ENCODE assay signal across 8 cellular contexts in genomic region chr6:43634702-43635303, GRCh38. TPM values are rescaled to one million over a fixed set of nuclear protein-coding genes. Genes with fewer than 3 reads are reported as not detected.
DNase-seq lines count a peak whose midpoint lies in the region; ATAC-seq lines count a peak whose summit lies in the region.

No MANE protein-coding gene starts in this region.

- peak overlapping the region; percentile 94 for H3K27ac Mint-ChIP-seq in activated CD8-positive, alpha-beta memory T cell treated with anti-CD3 and anti-CD28 coated beads, Interleukin-2, amount 10 ng/mL, durations not matched to agents 7 days and 5 days
- H3K27ac Mint-ChIP-seq in immature natural killer cell, result peak overlapping the region; percentile 90 to 97 (median 95)
- H3K27ac Mint-ChIP-seq in stimulated activated naive B cell treated with anti-CD40 and anti-IgM and Interleukin-4, amounts not matched to agents 10 μg/mL and 1 μg/mL and 100 μg/mL, for 72 hours, result no peak overlapping the region

- H3K9me3 ChIP-seq in SK-N-MC (ENCODE audit: low read depth, low read length), result no peaks in the 10 kb centered on the region

- H3K4me3 Mint-ChIP-seq in activated CD8-positive, alpha-beta memory T cell treated with anti-CD3 and anti-CD28 coated beads, Interleukin-2, amount 10 ng/mL, durations not matched to agents 7 days and 5 days, result peak overlapping the region; percentile 96
- H3K4me3 Mint-ChIP-seq in immature natural killer cell, result peak overlapping the region; percentile 96 to 100 (median 99)
- peak overlapping the region; percentile 94 to 99 for H3K4me3 Mint-ChIP-seq in stimulated activated naive B cell treated with anti-CD40 and anti-IgM and Interleukin-4, amounts not matched to agents 10 μg/mL and 1 μg/mL and 100 μg/mL, for 72 hours

- peaks cover 31% of the 10 kb centered on the region for H3K36me3 Mint-ChIP-seq in activated CD8-positive, alpha-beta memory T cell treated with anti-CD3 and anti-CD28 coated beads, Interleukin-2, amount 10 ng/mL, durations not matched to agents 7 days and 5 days
- H3K36me3 Mint-ChIP-seq in immature natural killer cell, result peaks cover 4 to 10% (median 6%) of the 10 kb centered on the region in 3 donors
- peaks cover 8 to 21% of the 10 kb centered on the region in 2 donors for H3K36me3 Mint-ChIP-seq in stimulated activated naive B cell treated with anti-CD40 and anti-IgM and Interleukin-4, amounts not matched to agents 10 μg/mL and 1 μg/mL and 100 μg/mL, for 72 hours

- peak overlapping the region; percentile 92 for H3K9ac ChIP-seq in SK-N-MC (ENCODE audit: insufficient read length)

- ATAC-seq in activated CD8-positive, alpha-beta memory T cell treated with anti-CD3 and anti-CD28 coated beads, Interleukin-2, amount 10 ng/mL, durations not matched to agents 7 days and 5 days, result no peak
- no peak for ATAC-seq in stimulated activated naive B cell treated with anti-CD40 and anti-IgM and Interleukin-4, amounts not matched to agents 10 μg/mL and 1 μg/mL and 100 μg/mL, for 72 hours (replicated peaks)
- ATAC-seq in HG03039 (IDR thresholded peaks at IDR 0.05; ENCODE audit: unreplicated experiment) (no peak), GM21619 (IDR thresholded peaks at IDR 0.05; ENCODE audit: unreplicated experiment) (no peak)

- no peak overlapping the region for H3K4me3 ChIP-seq in SK-N-MC

- H3K4me1 Mint-ChIP-seq in activated CD8-positive, alpha-beta memory T cell treated with anti-CD3 and anti-CD28 coated beads, Interleukin-2, amount 10 ng/mL, durations not matched to agents 7 days and 5 days, result peaks cover 53% of the 10 kb centered on the region
- peaks cover 46 to 50% of the 10 kb centered on the region in 2 donors for H3K4me1 Mint-ChIP-seq in immature natural killer cell
- H3K4me1 Mint-ChIP-seq in stimulated activated naive B cell treated with anti-CD40 and anti-IgM and Interleukin-4, amounts not matched to agents 10 μg/mL and 1 μg/mL and 100 μg/mL, for 72 hours, result peaks cover 28 to 51% of the 10 kb centered on the region in 2 donors

- no peaks in the 10 kb centered on the region for H3K9me3 Mint-ChIP-seq in activated CD8-positive, alpha-beta memory T cell treated with anti-CD3 and anti-CD28 coated beads, Interleukin-2, amount 10 ng/mL, durations not matched to agents 7 days and 5 days (ENCODE audit: low read depth)
- no peaks in the 10 kb centered on the region for H3K9me3 Mint-ChIP-seq in immature natural killer cell
- H3K9me3 Mint-ChIP-seq in stimulated activated naive B cell treated with anti-CD40 and anti-IgM and Interleukin-4, amounts not matched to agents 10 μg/mL and 1 μg/mL and 100 μg/mL, for 72 hours, result no peaks in the 10 kb centered on the region

- H3K27ac ChIP-seq in SK-N-MC, result peak overlapping the region; percentile 81

- CTCF ChIA-PET in activated CD8-positive, alpha-beta memory T cell treated with anti-CD3 and anti-CD28 coated beads, Interleukin-2, amount 10 ng/mL, durations not matched to agents 7 days and 5 days (lab: Charles Lee), result interaction anchor here (1.1 to 1.3 kb wide), 2 partner anchors 11 to 33 kb away, joined by 3 to 5 read pairs; no protein-coding TSS in a partner anchor

- DNase-seq in activated CD8-positive, alpha-beta memory T cell treated with anti-CD3 and anti-CD28 coated beads, Interleukin-2, amount 10 ng/mL, durations not matched to agents 7 days and 5 days, result no peak
- DNase-seq in activated CD8-positive, alpha-beta memory T cell treated with anti-CD3 and anti-CD28 coated beads, Interleukin-2, amount 50 U/mL, for 48 hours, result no peak
- DNase-seq in SK-N-MC (ENCODE audit: low read depth, low spot score) (no peak), immature natural killer cell (no peak), foreskin melanocyte (no peak)
- no peak for DNase-seq in stimulated activated naive B cell treated with anti-CD40 and anti-IgM and Interleukin-4, amounts not matched to agents 10 μg/mL and 1 μg/mL and 100 μg/mL, for 72 hours

- H3K36me3 ChIP-seq in SK-N-MC (ENCODE audit: insufficient read depth, low read length), result peaks cover 27% of the 10 kb centered on the region

- H3K27me3 Mint-ChIP-seq in activated CD8-positive, alpha-beta memory T cell treated with anti-CD3 and anti-CD28 coated beads, Interleukin-2, amount 10 ng/mL, durations not matched to agents 7 days and 5 days, result no peaks in the 10 kb centered on the region
- H3K27me3 Mint-ChIP-seq in immature natural killer cell (ENCODE audit: low read depth in 3 of 3), result peaks cover 10 to 14% (median 10%) of the 10 kb centered on the region in 3 donors
- H3K27me3 Mint-ChIP-seq in stimulated activated naive B cell treated with anti-CD40 and anti-IgM and Interleukin-4, amounts not matched to agents 10 μg/mL and 1 μg/mL and 100 μg/mL, for 72 hours, result no peaks in the 10 kb centered on the region

RNA-seq across cellular contexts. Expression of gene MAD2L1BP, which starts 0.8 kb away (rescaled TPM):
- total RNA-seq in activated CD8-positive, alpha-beta memory T cell treated with anti-CD3 and anti-CD28 coated beads, Interleukin-2, amount 10 ng/mL, durations not matched to agents 7 days and 5 days, result 10 to 100 TPM; 37.9 to 41.1 TPM
- polyA plus RNA-seq in immature natural killer cell, result 10 to 100 TPM; 23.7 to 30.4 (median 28.3) TPM

RNA-seq across cellular contexts. Expression of gene GTPBP2, which starts 5.7 kb away (rescaled TPM):
- 100 to 1,000 TPM; 117 to 130 TPM for total RNA-seq in activated CD8-positive, alpha-beta memory T cell treated with anti-CD3 and anti-CD28 coated beads, Interleukin-2, amount 10 ng/mL, durations not matched to agents 7 days and 5 days
- polyA plus RNA-seq in immature natural killer cell, result 1 to 10 TPM; 3.6 to 4.9 (median 4.3) TPM

RNA-seq across cellular contexts. Expression of gene RSPH9, which starts 10.0 kb away (rescaled TPM):
- total RNA-seq in activated CD8-positive, alpha-beta memory T cell treated with anti-CD3 and anti-CD28 coated beads, Interleukin-2, amount 10 ng/mL, durations not matched to agents 7 days and 5 days, result not detected
- under 1 TPM; 0.55 to 0.86 (median 0.76) TPM for polyA plus RNA-seq in immature natural killer cell

RNA-seq across cellular contexts. Expression of gene MRPS18A, which starts 52.8 kb away (rescaled TPM):
- total RNA-seq in activated CD8-positive, alpha-beta memory T cell treated with anti-CD3 and anti-CD28 coated beads, Interleukin-2, amount 10 ng/mL, durations not matched to agents 7 days and 5 days, result 10 to 100 TPM; 41.0 to 47.4 TPM
- polyA plus RNA-seq in immature natural killer cell, result 10 to 100 TPM; 53.6 to 83.9 (median 65.6) TPM

RNA-seq across cellular contexts. Expression of gene POLH, which starts 58.8 kb away (rescaled TPM):
- 10 to 100 TPM; 65.4 to 91.4 TPM for total RNA-seq in activated CD8-positive, alpha-beta memory T cell treated with anti-CD3 and anti-CD28 coated beads, Interleukin-2, amount 10 ng/mL, durations not matched to agents 7 days and 5 days
- 10 to 100 TPM in 1 of 3 donors, 1 to 10 TPM in 1, not detected in 1; 3.9 to 16.8 TPM for polyA plus RNA-seq in immature natural killer cell
